ENCODE assay signal across 9 cellular contexts in genomic region chr2:160411167-160411566, GRCh38.
A peak's percentile ranks its signal among the peaks of the same experiment; 100 is the strongest.
DNase-seq lines count a peak whose midpoint lies in the region; TF ChIP-seq lines count a peak whose summit lies in the region.
"Had no signal": no experiment of that assay in that cellular context is flagged by ENCODE, and none has a peak within 500 bp of the region (broad histone marks: within the 10 kb centered on the region; RNA-seq: fewer than 3 reads in every experiment).

No MANE protein-coding gene starts in this region.

- peaks cover 32% of the 10 kb centered on the region for H3K4me1 Mint-ChIP-seq in dendritic cell treated with granulocyte-macrophage colony-stimulating factor and Interleukin-4, amounts not matched to agents 40 ng/mL and 50 ng/mL, for 4 days (ENCODE audit: low read depth)

- peaks cover 70% of the 10 kb centered on the region for H3K79me2 ChIP-seq in smooth muscle cell (ENCODE audit: low read depth)

- H3K4me3 ChIP-seq in smooth muscle cell (no peak overlapping the region), lower leg skin (ENCODE audit: low read depth, poor library complexity, severe bottlenecking) (no peak overlapping the region)
- H3K4me3 ChIP-seq: pancreas had no signal

- peak overlapping the region; percentile 84 for H3K27ac Mint-ChIP-seq in dendritic cell treated with granulocyte-macrophage colony-stimulating factor and Interleukin-4, amounts not matched to agents 40 ng/mL and 50 ng/mL, for 4 days

- peaks cover 7% of the 10 kb centered on the region for H3F3A ChIP-seq in smooth muscle cell (ENCODE audit: low read depth)

- peaks cover 19% of the 10 kb centered on the region for H3K4me1 ChIP-seq in smooth muscle cell (ENCODE audit: low read depth)

- peaks cover 21% of the 10 kb centered on the region for H3K36me3 Mint-ChIP-seq in dendritic cell treated with granulocyte-macrophage colony-stimulating factor and Interleukin-4, amounts not matched to agents 40 ng/mL and 50 ng/mL, for 4 days (ENCODE audit: low read depth)

- peak overlapping the region; percentile 13 for H3K4me2 ChIP-seq in smooth muscle cell

- H3K27ac ChIP-seq in smooth muscle cell (ENCODE audit: low read depth): peak overlapping the region; percentile 76
- H3K27ac ChIP-seq: pancreas had no signal

- H3K9me3 ChIP-seq in smooth muscle cell (replicated peaks; ENCODE audit: low read depth): no peaks in the 10 kb centered on the region
- H3K9me3 ChIP-seq: pancreas had no signal

- DNase-seq in stimulated activated CD4-positive, alpha-beta T cell treated with anti-CD3 and anti-CD28 coated beads, Interleukin-1b, Interleukin-23, amount 100 ng/mL, for 48 hours: peak; percentile 45
- DNase-seq in stimulated activated CD4-positive, alpha-beta T cell treated with anti-CD3 and anti-CD28 coated beads, Interleukin-2, amount 100 ng/mL, for 48 hours: no peak
- peak; percentile 70 for DNase-seq in RPMI8226
- DNase-seq in smooth muscle cell (lab: John Stamatoyannopoulos, UW; ENCODE audit: unreplicated experiment): no peak
- DNase-seq in activated CD4-positive, CD25-positive, alpha-beta regulatory T cell (lab: John Stamatoyannopoulos, UW): no peak
- no peak for DNase-seq in lower leg skin (ENCODE audit: low spot score in 2 of 2)
- DNase-seq in NCI-H1436 (lab: John Stamatoyannopoulos, UW): no peak
- DNase-seq: pancreas had no signal

- no peak for TF ChIP-seq CTCF in smooth muscle cell (IDR thresholded peaks at IDR 0.05; ENCODE audit: borderline replicate concordance, insufficient read depth, poor library complexity, severe bottlenecking)
- no peak for TF ChIP-seq CTCF in lower leg skin (IDR thresholded peaks at IDR 0.05)

- peaks cover 12% of the 10 kb centered on the region for H4K20me1 ChIP-seq in smooth muscle cell (ENCODE audit: low read depth)

- H3K4me3 Mint-ChIP-seq in dendritic cell treated with granulocyte-macrophage colony-stimulating factor and Interleukin-4, amounts not matched to agents 40 ng/mL and 50 ng/mL, for 4 days: no peak overlapping the region

- intact Hi-C loops in dendritic cell treated with granulocyte-macrophage colony-stimulating factor and Interleukin-4, amounts not matched to agents 40 ng/mL and 50 ng/mL, for 4 days (cut with micrococcal nuclease): loop anchor here (5.0 kb wide), 1 partner anchor 39 kb away; no protein-coding TSS in a partner anchor
- intact Hi-C loops in lower leg skin (cut with DNase I; ENCODE audit: low total_unique reads): no loop called here

- 38% methylated on average over 1 of the region's 1 CpG for WGBS in smooth muscle cell (ENCODE audit: low lambda C conversion rate)
- 0 to 7% methylated on average over 1 of the region's 1 CpG for WGBS in lower leg skin, 2 donors

- no peak overlapping the region for H2AFZ ChIP-seq in smooth muscle cell (ENCODE audit: low read depth)

- no peaks in the 10 kb centered on the region for H3K27me3 ChIP-seq in smooth muscle cell (ENCODE audit: low read depth)
- H3K27me3 ChIP-seq: pancreas had no signal

- no peaks in the 10 kb centered on the region for H3K27me3 Mint-ChIP-seq in dendritic cell treated with granulocyte-macrophage colony-stimulating factor and Interleukin-4, amounts not matched to agents 40 ng/mL and 50 ng/mL, for 4 days

- no peak overlapping the region for H3K9ac ChIP-seq in smooth muscle cell (ENCODE audit: low read depth)

- no peak for TF ChIP-seq POLR2A in lower leg skin (IDR thresholded peaks at IDR 0.05)

- H3K9me3 Mint-ChIP-seq in dendritic cell treated with granulocyte-macrophage colony-stimulating factor and Interleukin-4, amounts not matched to agents 40 ng/mL and 50 ng/mL, for 4 days: no peaks in the 10 kb centered on the region

- no peaks in the 10 kb centered on the region for H3K36me3 ChIP-seq in smooth muscle cell (ENCODE audit: low read depth)
- H3K36me3 ChIP-seq: pancreas had no signal

Comparison
In these comparisons a context has a peak if more than half of its experiments do, and no peak if none do; other contexts are left out.
1. DNase-seq: peak in stimulated activated CD4-positive, alpha-beta T cell treated with anti-CD3 and anti-CD28 coated beads, Interleukin-1b, Interleukin-23, amount 100 ng/mL, for 48 hours (single experiment) and RPMI8226 (single experiment); none in stimulated activated CD4-positive, alpha-beta T cell treated with anti-CD3 and anti-CD28 coated beads, Interleukin-2, amount 100 ng/mL, for 48 hours (0 of 2), smooth muscle cell (single experiment), activated CD4-positive, CD25-positive, alpha-beta regulatory T cell (0 of 4), lower leg skin (0 of 2) and NCI-H1436 (single experiment).